In the genomic region with DNA sequence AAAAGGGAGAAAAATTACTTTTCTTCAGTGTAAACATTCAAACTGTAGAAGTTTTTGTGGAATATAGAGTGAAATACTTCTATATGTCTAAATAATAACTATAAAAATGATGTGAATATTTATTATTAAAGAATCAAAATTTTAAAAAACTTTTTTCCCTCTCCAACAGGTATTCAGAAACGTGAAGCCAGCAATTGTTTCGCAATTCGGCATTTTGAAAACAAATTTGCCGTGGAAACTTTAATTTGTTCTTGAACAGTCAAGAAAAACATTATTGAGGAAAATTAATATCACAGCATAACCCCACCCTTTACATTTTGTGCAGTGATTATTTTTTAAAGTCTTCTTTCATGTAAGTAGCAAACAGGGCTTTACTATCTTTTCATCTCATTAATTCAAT, we compare ENCODE assay signal across 21 cellular contexts.
"Had no signal": no experiment of that assay in that cellular context is flagged by ENCODE, and none has a peak within 500 bp of the region (broad histone marks: within the 10 kb centered on the region; RNA-seq: fewer than 3 reads in every experiment).

No MANE protein-coding gene starts in this region.

- H3K27ac ChIP-seq: SJSA1, SK-N-MC had no signal

- H3K4me3 Mint-ChIP-seq: IgD-negative memory B cell had no signal

- H3K27me3 ChIP-seq: MG63, SJSA1 had no signal

- H3K9me3 ChIP-seq: MG63, SJSA1 had no signal

- H3K9me3 Mint-ChIP-seq: IgD-negative memory B cell had no signal

- H3K4me3 ChIP-seq: MG63, SJSA1, SK-N-MC had no signal

- H3K4me1 ChIP-seq: SJSA1 had no signal

- DNase-seq: Karpas-422, KG1, MG63, NCI-H1092, NCI-H1105 treated with DMSO at 0.1 percent for 48 hours, NCI-H1417 treated with DMSO at 0.1 percent for 48 hours, NCI-H146, NCI-H1694 treated with DMSO at 0.1 percent for 48 hours, NCI-H1930, NCI-H2081, NCI-H2107, NCI-H2227 treated with DMSO at 0.1 percent for 48 hours, NCI-H524, NCI-H526 treated with DMSO at 0.1 percent for 48 hours, NCI-H774, Right ventricle myocardium superior, RPMI8226, SIG-M5 had no signal
